In the genomic region with DNA sequence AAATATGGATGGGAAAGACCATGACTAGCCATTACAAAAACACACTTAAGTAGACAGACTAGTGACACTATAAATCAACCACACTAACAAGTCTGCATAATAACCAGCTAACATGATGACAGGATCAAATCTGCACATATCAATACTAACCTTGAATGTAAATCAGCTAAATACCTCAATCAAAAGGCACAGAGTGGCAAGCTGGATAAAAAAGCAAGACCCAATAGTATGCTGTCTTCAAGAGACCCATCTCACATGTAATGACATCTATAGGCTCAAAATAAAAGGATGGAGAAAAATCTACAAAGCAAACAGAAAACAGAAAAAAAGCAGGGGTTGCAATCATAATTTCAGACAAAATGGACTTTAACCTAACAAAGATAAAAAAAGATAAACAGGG, we compare ENCODE assay signal across 36 cellular contexts. TPM values are rescaled to one million over a fixed set of nuclear protein-coding genes. Genes with fewer than 3 reads are reported as not detected.
"Had no signal": no experiment of that assay in that cellular context is flagged by ENCODE, and none has a peak within 500 bp of the region (broad histone marks: within the 10 kb centered on the region; RNA-seq: fewer than 3 reads in every experiment).

No MANE protein-coding gene starts in this region.

- H3K27me3 ChIP-seq: MG63 had no signal

- H3K4me3 ChIP-seq: MG63 had no signal

- H3K36me3 ChIP-seq: MG63 had no signal

- DNase-seq: Kasumi-1, MG63, MM.1S, MV-4-11, NCI-H1048, NCI-H1092, NCI-H1092 treated with DMSO at 0.1 percent for 48 hours, NCI-H1105, NCI-H1105 treated with DMSO at 0.1 percent for 48 hours, NCI-H1417, NCI-H1417 treated with DMSO at 0.1 percent for 48 hours, NCI-H1436, NCI-H1436 treated with DMSO at 0.1 percent for 48 hours, NCI-H146, NCI-H1694, NCI-H1694 treated with DMSO at 0.1 percent for 48 hours, NCI-H187, NCI-H187 treated with DMSO at 0.1 percent for 48 hours, NCI-H1930, NCI-H2029, NCI-H2029 treated with DMSO at 0.1 percent for 48 hours, NCI-H2081, NCI-H2081 treated with DMSO at 0.1 percent for 48 hours, NCI-H2107, NCI-H2171, NCI-H2171 treated with DMSO at 0.1 percent for 48 hours, NCI-H2227 treated with DMSO at 0.1 percent for 48 hours, NCI-H226, NCI-H345, NCI-H446, NCI-H446 treated with DMSO at 0.1 percent for 48 hours, NCI-H510A, NCI-H510A treated with DMSO at 0.1 percent for 48 hours, NCI-H524, NCI-H524 treated with DMSO at 0.1 percent for 48 hours had no signal

RNA-seq across cellular contexts. Expression of a gene that starts 57.2 kb away (rescaled TPM):
- total RNA-seq: NCI-H460 had no signal
